Comparison of ENCODE assay signal across 18 cellular contexts in genomic region chr11:17135934-17136683, GRCh38.
"Had no signal": no experiment of that assay in that cellular context is flagged by ENCODE, and none has a peak within 500 bp of the region (broad histone marks: within the 10 kb centered on the region; RNA-seq: fewer than 3 reads in every experiment).

No MANE protein-coding gene starts in this region.

- H3K4me2 ChIP-seq: smooth muscle cell had no signal

- H3K36me3 ChIP-seq: uterus had no signal

- H3K9me3 ChIP-seq: esophagus squamous epithelium, gastrocnemius medialis, sigmoid colon, testis, uterus had no signal

- H3K27ac ChIP-seq: esophagus squamous epithelium, gastrocnemius medialis, sigmoid colon, testis, uterus had no signal

- ATAC-seq: activated naive CD4-positive, alpha-beta T cell treated with anti-CD3 and anti-CD28 coated beads, Interleukin-2, amount 50 U/mL, for 72 hours; activated T-helper 17 cell treated with anti-CD3 and anti-CD28 coated beads, Interleukin-2, amount 50 U/mL, for 72 hours; gastrocnemius medialis; left ventricle myocardium superior; stimulated activated memory B cell treated with anti-CD40 and anti-IgM and Interleukin-4, amounts not matched to agents 10 μg/mL and 1 μg/mL and 100 μg/mL, for 72 hours had no signal

- H3K27me3 ChIP-seq: esophagus squamous epithelium, gastrocnemius medialis, sigmoid colon, testis, uterus had no signal

- H3K4me3 ChIP-seq: esophagus squamous epithelium, gastrocnemius medialis, sigmoid colon, smooth muscle cell, testis, uterus had no signal

- H3K4me1 ChIP-seq: esophagus squamous epithelium, gastrocnemius medialis, sigmoid colon, testis, uterus had no signal

- DNase-seq: activated T-cell treated with anti-CD3 and anti-CD28 coated beads, Interleukin-2, amount 50 U/mL, for 24 hours; aorta; effector memory CD4-positive, alpha-beta T cell; esophagus squamous epithelium; gastrocnemius medialis; head of caudate nucleus; hypothalamus; left ventricle myocardium superior; nucleus accumbens; retina; sigmoid colon; stimulated activated CD4-positive, alpha-beta T cell treated with anti-CD3 and anti-CD28 coated beads, Interleukin-15, amount 100 ng/mL, for 24 hours; testis; uterus had no signal
